Comparison of ENCODE assay signal across 10 cellular contexts in genomic region chr2:43184339-43184895, GRCh38. TPM values are rescaled to one million over a fixed set of nuclear protein-coding genes. Genes with fewer than 3 reads are reported as not detected.
A peak's percentile ranks its signal among the peaks of the same experiment; 100 is the strongest.
DNase-seq lines count a peak whose midpoint lies in the region; ATAC-seq and TF ChIP-seq lines count a peak whose summit lies in the region.
"Had no signal": no experiment of that assay in that cellular context is flagged by ENCODE, and none has a peak within 500 bp of the region (broad histone marks: within the 10 kb centered on the region; RNA-seq: fewer than 3 reads in every experiment).

No MANE protein-coding gene starts in this region.

- H3K36me3 ChIP-seq in esophagus squamous epithelium: no peaks in the 10 kb centered on the region

- ATAC-seq in HG02981 (IDR thresholded peaks at IDR 0.05; ENCODE audit: unreplicated experiment): no peak
- no peak for ATAC-seq in HG02852 (IDR thresholded peaks at IDR 0.05; ENCODE audit: unreplicated experiment)
- ATAC-seq: left ventricle myocardium superior had no signal

- H3K27me3 Mint-ChIP-seq in activated CD4-positive, alpha-beta T cell treated with anti-CD3 and anti-CD28 coated beads, Interleukin-2, amount 10 ng/mL, durations not matched to agents 7 days and 5 days: no peaks in the 10 kb centered on the region

- no peak overlapping the region for H3K4me3 ChIP-seq in esophagus squamous epithelium

- H3K27me3 ChIP-seq in esophagus squamous epithelium: no peaks in the 10 kb centered on the region

- H3K4me1 Mint-ChIP-seq in activated CD4-positive, alpha-beta T cell treated with anti-CD3 and anti-CD28 coated beads, Interleukin-2, amount 10 ng/mL, durations not matched to agents 7 days and 5 days: peaks cover 69% of the 10 kb centered on the region

- H3K36me3 Mint-ChIP-seq in activated CD4-positive, alpha-beta T cell treated with anti-CD3 and anti-CD28 coated beads, Interleukin-2, amount 10 ng/mL, durations not matched to agents 7 days and 5 days (ENCODE audit: low read depth): peaks cover 5% of the 10 kb centered on the region

- H3K9me3 Mint-ChIP-seq in activated CD4-positive, alpha-beta T cell treated with anti-CD3 and anti-CD28 coated beads, Interleukin-2, amount 10 ng/mL, durations not matched to agents 7 days and 5 days: no peaks in the 10 kb centered on the region

- intact Hi-C loops in esophagus squamous epithelium (cut with DNase I): no loop called here

- TF ChIP-seq POLR2A in esophagus squamous epithelium (IDR thresholded peaks at IDR 0.05): no peak

- CTCF ChIA-PET in activated CD4-positive, alpha-beta T cell treated with anti-CD3 and anti-CD28 coated beads, Interleukin-2, amount 10 ng/mL, durations not matched to agents 7 days and 5 days (lab: Charles Lee): interaction anchor here (1.0 to 1.3 kb wide), 2 partner anchors 10 to 52 kb away, joined by 3 read pairs; no protein-coding TSS in a partner anchor

- peak overlapping the region; percentile 40 to 81 (median 71) for H3K27ac ChIP-seq in esophagus squamous epithelium
- H3K27ac ChIP-seq: KMS-11 had no signal

- H3K4me1 ChIP-seq in esophagus squamous epithelium: peaks cover 13 to 66% (median 14%) of the 10 kb centered on the region in 3 donors

- 48 to 67% methylated on average over 4 to 9 of the region's 12 CpGs for WGBS in esophagus squamous epithelium, 2 donors

- H3K27ac Mint-ChIP-seq in activated CD4-positive, alpha-beta T cell treated with anti-CD3 and anti-CD28 coated beads, Interleukin-2, amount 10 ng/mL, durations not matched to agents 7 days and 5 days: peak overlapping the region; percentile 89

- no peak for TF ChIP-seq CTCF in esophagus squamous epithelium (IDR thresholded peaks at IDR 0.05)

- DNase-seq in HT1080 (ENCODE audit: low read depth): peak; percentile 88
- peak; percentile 55 for DNase-seq in activated CD4-positive, alpha-beta T cell treated with anti-CD3 and anti-CD28 coated beads, Interleukin-2, amount 10 ng/mL, durations not matched to agents 7 days and 5 days
- DNase-seq in esophagus squamous epithelium (lab: John Stamatoyannopoulos, UW): no peak
- peak; percentile 37 for DNase-seq in stimulated activated CD4-positive, alpha-beta T cell treated with anti-CD3 and anti-CD28 coated beads, Interleukin-4, amount 100 ng/mL, for 1 hour
- no peak for DNase-seq in NCI-H2227 (lab: John Stamatoyannopoulos, UW; ENCODE audit: unreplicated experiment)
- DNase-seq in NCI-H526 (lab: John Stamatoyannopoulos, UW): no peak
- DNase-seq: left ventricle myocardium superior had no signal

- no peaks in the 10 kb centered on the region for H3K9me3 ChIP-seq in esophagus squamous epithelium

- POLR2A ChIA-PET in activated CD4-positive, alpha-beta T cell treated with anti-CD3 and anti-CD28 coated beads, Interleukin-2, amount 10 ng/mL, durations not matched to agents 7 days and 5 days (lab: Charles Lee): no interaction called here

- no peak overlapping the region for H3K4me3 Mint-ChIP-seq in activated CD4-positive, alpha-beta T cell treated with anti-CD3 and anti-CD28 coated beads, Interleukin-2, amount 10 ng/mL, durations not matched to agents 7 days and 5 days

RNA-seq across cellular contexts. Expression of gene ZFP36L2, which starts 42.0 kb away (rescaled TPM):
- 1.7 and 3.6 TPM in 2 replicates for total RNA-seq in HT1080 (2014; rRNA removed; shearing (Covaris generic))
- 12.6 and 13.4 TPM in 2 replicates for polyA plus RNA-seq in HT1080 (2015; cell fraction: cytosol; rRNA removed)
- polyA plus RNA-seq in HT1080 (2015; cell fraction: nucleus; rRNA removed): 8.2 and 8.4 TPM in 2 replicates
- 100 to 1,000 TPM; 210 to 228 TPM for total RNA-seq in activated CD4-positive, alpha-beta T cell treated with anti-CD3 and anti-CD28 coated beads, Interleukin-2, amount 10 ng/mL, durations not matched to agents 7 days and 5 days
- 10 to 100 TPM; 26.6 to 87.7 (median 41.8) TPM for total RNA-seq in esophagus squamous epithelium

Comparison
In these comparisons a context has a peak if more than half of its experiments do, and no peak if none do; other contexts are left out.
1. DNase-seq: peak in HT1080 (single experiment), activated CD4-positive, alpha-beta T cell treated with anti-CD3 and anti-CD28 coated beads, Interleukin-2, amount 10 ng/mL, durations not matched to agents 7 days and 5 days (single experiment) and stimulated activated CD4-positive, alpha-beta T cell treated with anti-CD3 and anti-CD28 coated beads, Interleukin-4, amount 100 ng/mL, for 1 hour (single experiment); none in esophagus squamous epithelium (single experiment), NCI-H2227 (single experiment) and NCI-H526 (0 of 2).